1 cellular context compared by ENCODE assay signal in the genomic region with DNA sequence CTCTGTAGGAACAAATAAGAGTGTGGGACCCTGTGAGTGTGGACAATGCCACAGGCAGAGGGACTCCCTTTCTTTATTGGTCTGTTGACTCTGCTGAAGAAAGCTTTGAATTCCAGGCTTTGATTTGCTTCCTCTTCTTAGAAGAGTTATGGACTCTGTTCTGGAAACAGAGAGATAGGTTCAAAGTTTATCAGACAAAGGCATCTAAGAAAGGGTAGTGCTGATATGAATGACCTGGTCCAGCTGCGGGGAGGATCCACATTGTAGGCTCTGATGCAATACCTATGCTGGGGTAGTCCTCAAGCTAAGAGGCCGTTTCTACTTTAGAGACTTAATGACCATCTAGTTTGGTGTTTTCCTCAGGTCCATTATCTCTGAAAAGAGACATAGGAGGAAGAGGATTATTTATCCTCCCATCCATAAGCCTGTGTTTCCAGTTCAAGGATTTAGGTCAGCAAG.
TF ChIP-seq lines count a peak whose summit lies in the region.

No MANE protein-coding gene starts in this region.

TF ChIP-seq in HepG2, 621 proteins besides CTCF, POLR2A, EP300 and RAD21 (continued from another document and continues in another):
- no peak for TF ChIP-seq ONECUT2 (CRISPR knock-in tag; IDR thresholded peaks at IDR 0.05)
- TF ChIP-seq GTF2F1 (IDR thresholded peaks at IDR 0.05; ENCODE audit: low read length) = no peak
- TF ChIP-seq MED1 (CRISPR knock-in tag; IDR thresholded peaks at IDR 0.05) = peak; percentile 58; the same call in 1 of the 2 replicates
- TF ChIP-seq TGIF2 (CRISPR knock-in tag; IDR thresholded peaks at IDR 0.05) = no peak
- no peak for TF ChIP-seq SATB2 (CRISPR knock-in tag; IDR thresholded peaks at IDR 0.05)
- TF ChIP-seq ZFAT (CRISPR knock-in tag; conservative IDR thresholded peaks at IDR 0.05) = no peak
- TF ChIP-seq, protein P1, sequence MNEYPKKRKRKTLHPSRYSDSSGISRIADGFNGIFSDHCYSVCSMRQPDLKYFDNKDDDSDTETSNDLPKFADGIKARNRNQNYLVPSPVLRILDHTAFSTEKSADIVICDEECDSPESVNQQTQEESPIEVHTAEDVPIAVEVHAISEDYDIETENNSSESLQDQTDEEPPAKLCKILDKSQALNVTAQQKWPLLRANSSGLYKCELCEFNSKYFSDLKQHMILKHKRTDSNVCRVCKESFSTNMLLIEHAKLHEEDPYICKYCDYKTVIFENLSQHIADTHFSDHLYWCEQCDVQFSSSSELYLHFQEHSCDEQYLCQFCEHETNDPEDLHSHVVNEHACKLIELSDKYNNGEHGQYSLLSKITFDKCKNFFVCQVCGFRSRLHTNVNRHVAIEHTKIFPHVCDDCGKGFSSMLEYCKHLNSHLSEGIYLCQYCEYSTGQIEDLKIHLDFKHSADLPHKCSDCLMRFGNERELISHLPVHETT (CRISPR knock-in tag; conservative IDR thresholded peaks at IDR 0.05) = no peak
- peak; percentile 25; the same call in 1 of the 2 replicates for TF ChIP-seq ZNF12 (CRISPR knock-in tag; IDR thresholded peaks at IDR 0.05)
- TF ChIP-seq KDM3A (CRISPR knock-in tag; IDR thresholded peaks at IDR 0.05; ENCODE audit: low read depth) = 0 out of 2 replicates have a peak, but pooled peaks have one; percentile 34
- no peak for TF ChIP-seq ZC3H4 (CRISPR knock-in tag; IDR thresholded peaks at IDR 0.05; ENCODE audit: borderline replicate concordance)
- no peak for TF ChIP-seq ZNF230 (CRISPR knock-in tag; IDR thresholded peaks at IDR 0.05)
- TF ChIP-seq, protein P2, sequence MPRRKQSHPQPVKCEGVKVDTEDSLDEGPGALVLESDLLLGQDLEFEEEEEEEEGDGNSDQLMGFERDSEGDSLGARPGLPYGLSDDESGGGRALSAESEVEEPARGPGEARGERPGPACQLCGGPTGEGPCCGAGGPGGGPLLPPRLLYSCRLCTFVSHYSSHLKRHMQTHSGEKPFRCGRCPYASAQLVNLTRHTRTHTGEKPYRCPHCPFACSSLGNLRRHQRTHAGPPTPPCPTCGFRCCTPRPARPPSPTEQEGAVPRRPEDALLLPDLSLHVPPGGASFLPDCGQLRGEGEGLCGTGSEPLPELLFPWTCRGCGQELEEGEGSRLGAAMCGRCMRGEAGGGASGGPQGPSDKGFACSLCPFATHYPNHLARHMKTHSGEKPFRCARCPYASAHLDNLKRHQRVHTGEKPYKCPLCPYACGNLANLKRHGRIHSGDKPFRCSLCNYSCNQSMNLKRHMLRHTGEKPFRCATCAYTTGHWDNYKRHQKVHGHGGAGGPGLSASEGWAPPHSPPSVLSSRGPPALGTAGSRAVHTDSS (CRISPR knock-in tag; conservative IDR thresholded peaks at IDR 0.05) = no peak
- peak; percentile 87 for TF ChIP-seq GATAD2A (CRISPR knock-in tag; IDR thresholded peaks at IDR 0.05)
- TF ChIP-seq ZFP41 (CRISPR knock-in tag; IDR thresholded peaks at IDR 0.05; ENCODE audit: borderline replicate concordance) = no peak
- TF ChIP-seq SRSF1 (optimal IDR thresholded peaks at IDR 0.05; ENCODE audit: low read depth, low read length) = no peak
- TF ChIP-seq POLR2G (IDR thresholded peaks at IDR 0.05; ENCODE audit: low read depth, low read length) = no peak
- TF ChIP-seq BRCA1 (CRISPR knock-in tag; IDR thresholded peaks at IDR 0.05) = no peak
- peak; percentile 59; the same call in 1 of the 2 replicates for TF ChIP-seq HNF4G (IDR thresholded peaks at IDR 0.05; ENCODE audit: borderline replicate concordance, low read depth, low read length)
- TF ChIP-seq HNF4G (CRISPR knock-in tag; IDR thresholded peaks at IDR 0.05; ENCODE audit: borderline replicate concordance, low read depth) = no peak
- TF ChIP-seq, protein P3, sequence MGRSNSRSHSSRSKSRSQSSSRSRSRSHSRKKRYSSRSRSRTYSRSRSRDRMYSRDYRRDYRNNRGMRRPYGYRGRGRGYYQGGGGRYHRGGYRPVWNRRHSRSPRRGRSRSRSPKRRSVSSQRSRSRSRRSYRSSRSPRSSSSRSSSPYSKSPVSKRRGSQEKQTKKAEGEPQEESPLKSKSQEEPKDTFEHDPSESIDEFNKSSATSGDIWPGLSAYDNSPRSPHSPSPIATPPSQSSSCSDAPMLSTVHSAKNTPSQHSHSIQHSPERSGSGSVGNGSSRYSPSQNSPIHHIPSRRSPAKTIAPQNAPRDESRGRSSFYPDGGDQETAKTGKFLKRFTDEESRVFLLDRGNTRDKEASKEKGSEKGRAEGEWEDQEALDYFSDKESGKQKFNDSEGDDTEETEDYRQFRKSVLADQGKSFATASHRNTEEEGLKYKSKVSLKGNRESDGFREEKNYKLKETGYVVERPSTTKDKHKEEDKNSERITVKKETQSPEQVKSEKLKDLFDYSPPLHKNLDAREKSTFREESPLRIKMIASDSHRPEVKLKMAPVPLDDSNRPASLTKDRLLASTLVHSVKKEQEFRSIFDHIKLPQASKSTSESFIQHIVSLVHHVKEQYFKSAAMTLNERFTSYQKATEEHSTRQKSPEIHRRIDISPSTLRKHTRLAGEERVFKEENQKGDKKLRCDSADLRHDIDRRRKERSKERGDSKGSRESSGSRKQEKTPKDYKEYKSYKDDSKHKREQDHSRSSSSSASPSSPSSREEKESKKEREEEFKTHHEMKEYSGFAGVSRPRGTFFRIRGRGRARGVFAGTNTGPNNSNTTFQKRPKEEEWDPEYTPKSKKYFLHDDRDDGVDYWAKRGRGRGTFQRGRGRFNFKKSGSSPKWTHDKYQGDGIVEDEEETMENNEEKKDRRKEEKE (IDR thresholded peaks at IDR 0.05) = no peak
- no peak for TF ChIP-seq ZZZ3 (CRISPR knock-in tag; IDR thresholded peaks at IDR 0.05; ENCODE audit: borderline replicate concordance)
- no peak for TF ChIP-seq ZMYM3 (CRISPR knock-in tag; IDR thresholded peaks at IDR 0.05)
- no peak for TF ChIP-seq SYNCRIP (IDR thresholded peaks at IDR 0.05; ENCODE audit: insufficient read depth, low read depth, low read length)
- peak; percentile 57; the same call in 1 of the 2 replicates for TF ChIP-seq ZNF331 (CRISPR knock-in tag; IDR thresholded peaks at IDR 0.05)
- TF ChIP-seq NRL (CRISPR knock-in tag; IDR thresholded peaks at IDR 0.05; ENCODE audit: borderline replicate concordance) = no peak
- no peak for TF ChIP-seq HOXA3 (CRISPR knock-in tag; IDR thresholded peaks at IDR 0.05)
- no peak for TF ChIP-seq POGZ (CRISPR knock-in tag; IDR thresholded peaks at IDR 0.05)
- TF ChIP-seq CBX1 (IDR thresholded peaks at IDR 0.05; ENCODE audit: low read depth) = no peak
- TF ChIP-seq ZKSCAN8 (CRISPR knock-in tag; IDR thresholded peaks at IDR 0.05; ENCODE audit: borderline replicate concordance) = no peak
- no peak for TF ChIP-seq RFX3 (CRISPR knock-in tag; IDR thresholded peaks at IDR 0.05)
- TF ChIP-seq IKZF1 (IDR thresholded peaks at IDR 0.05) = no peak
- TF ChIP-seq, protein P4, sequence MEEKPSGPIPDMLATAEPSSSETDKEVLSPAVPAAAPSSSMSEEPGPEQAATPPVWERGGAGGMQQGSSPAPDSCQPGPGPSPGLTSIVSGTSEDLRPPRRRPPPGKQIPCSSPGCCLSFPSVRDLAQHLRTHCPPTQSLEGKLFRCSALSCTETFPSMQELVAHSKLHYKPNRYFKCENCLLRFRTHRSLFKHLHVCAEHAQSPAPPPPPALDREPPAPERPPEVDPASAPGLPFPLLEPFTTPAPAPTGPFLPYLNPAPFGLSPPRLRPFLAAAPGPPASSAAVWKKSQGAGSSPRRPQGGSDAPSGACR (CRISPR knock-in tag; IDR thresholded peaks at IDR 0.05) = no peak
- no peak for TF ChIP-seq ZNF766 (CRISPR knock-in tag; IDR thresholded peaks at IDR 0.05; ENCODE audit: borderline replicate concordance)
- no peak for TF ChIP-seq AHR (CRISPR knock-in tag; IDR thresholded peaks at IDR 0.05)
- TF ChIP-seq, protein P5, sequence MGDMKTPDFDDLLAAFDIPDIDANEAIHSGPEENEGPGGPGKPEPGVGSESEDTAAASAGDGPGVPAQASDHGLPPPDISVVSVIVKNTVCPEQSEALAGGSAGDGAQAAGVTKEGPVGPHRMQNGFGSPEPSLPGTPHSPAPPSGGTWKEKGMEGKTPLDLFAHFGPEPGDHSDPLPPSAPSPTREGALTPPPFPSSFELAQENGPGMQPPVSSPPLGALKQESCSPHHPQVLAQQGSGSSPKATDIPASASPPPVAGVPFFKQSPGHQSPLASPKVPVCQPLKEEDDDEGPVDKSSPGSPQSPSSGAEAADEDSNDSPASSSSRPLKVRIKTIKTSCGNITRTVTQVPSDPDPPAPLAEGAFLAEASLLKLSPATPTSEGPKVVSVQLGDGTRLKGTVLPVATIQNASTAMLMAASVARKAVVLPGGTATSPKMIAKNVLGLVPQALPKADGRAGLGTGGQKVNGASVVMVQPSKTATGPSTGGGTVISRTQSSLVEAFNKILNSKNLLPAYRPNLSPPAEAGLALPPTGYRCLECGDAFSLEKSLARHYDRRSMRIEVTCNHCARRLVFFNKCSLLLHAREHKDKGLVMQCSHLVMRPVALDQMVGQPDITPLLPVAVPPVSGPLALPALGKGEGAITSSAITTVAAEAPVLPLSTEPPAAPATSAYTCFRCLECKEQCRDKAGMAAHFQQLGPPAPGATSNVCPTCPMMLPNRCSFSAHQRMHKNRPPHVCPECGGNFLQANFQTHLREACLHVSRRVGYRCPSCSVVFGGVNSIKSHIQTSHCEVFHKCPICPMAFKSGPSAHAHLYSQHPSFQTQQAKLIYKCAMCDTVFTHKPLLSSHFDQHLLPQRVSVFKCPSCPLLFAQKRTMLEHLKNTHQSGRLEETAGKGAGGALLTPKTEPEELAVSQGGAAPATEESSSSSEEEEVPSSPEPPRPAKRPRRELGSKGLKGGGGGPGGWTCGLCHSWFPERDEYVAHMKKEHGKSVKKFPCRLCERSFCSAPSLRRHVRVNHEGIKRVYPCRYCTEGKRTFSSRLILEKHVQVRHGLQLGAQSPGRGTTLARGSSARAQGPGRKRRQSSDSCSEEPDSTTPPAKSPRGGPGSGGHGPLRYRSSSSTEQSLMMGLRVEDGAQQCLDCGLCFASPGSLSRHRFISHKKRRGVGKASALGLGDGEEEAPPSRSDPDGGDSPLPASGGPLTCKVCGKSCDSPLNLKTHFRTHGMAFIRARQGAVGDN (CRISPR knock-in tag; IDR thresholded peaks at IDR 0.05) = no peak
- TF ChIP-seq, protein P6, sequence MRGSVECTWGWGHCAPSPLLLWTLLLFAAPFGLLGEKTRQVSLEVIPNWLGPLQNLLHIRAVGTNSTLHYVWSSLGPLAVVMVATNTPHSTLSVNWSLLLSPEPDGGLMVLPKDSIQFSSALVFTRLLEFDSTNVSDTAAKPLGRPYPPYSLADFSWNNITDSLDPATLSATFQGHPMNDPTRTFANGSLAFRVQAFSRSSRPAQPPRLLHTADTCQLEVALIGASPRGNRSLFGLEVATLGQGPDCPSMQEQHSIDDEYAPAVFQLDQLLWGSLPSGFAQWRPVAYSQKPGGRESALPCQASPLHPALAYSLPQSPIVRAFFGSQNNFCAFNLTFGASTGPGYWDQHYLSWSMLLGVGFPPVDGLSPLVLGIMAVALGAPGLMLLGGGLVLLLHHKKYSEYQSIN (CRISPR knock-in tag; IDR thresholded peaks at IDR 0.05; ENCODE audit: borderline replicate concordance) = no peak
- TF ChIP-seq, protein P7, sequence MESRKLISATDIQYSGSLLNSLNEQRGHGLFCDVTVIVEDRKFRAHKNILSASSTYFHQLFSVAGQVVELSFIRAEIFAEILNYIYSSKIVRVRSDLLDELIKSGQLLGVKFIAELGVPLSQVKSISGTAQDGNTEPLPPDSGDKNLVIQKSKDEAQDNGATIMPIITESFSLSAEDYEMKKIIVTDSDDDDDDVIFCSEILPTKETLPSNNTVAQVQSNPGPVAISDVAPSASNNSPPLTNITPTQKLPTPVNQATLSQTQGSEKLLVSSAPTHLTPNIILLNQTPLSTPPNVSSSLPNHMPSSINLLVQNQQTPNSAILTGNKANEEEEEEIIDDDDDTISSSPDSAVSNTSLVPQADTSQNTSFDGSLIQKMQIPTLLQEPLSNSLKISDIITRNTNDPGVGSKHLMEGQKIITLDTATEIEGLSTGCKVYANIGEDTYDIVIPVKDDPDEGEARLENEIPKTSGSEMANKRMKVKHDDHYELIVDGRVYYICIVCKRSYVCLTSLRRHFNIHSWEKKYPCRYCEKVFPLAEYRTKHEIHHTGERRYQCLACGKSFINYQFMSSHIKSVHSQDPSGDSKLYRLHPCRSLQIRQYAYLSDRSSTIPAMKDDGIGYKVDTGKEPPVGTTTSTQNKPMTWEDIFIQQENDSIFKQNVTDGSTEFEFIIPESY (CRISPR knock-in tag; IDR thresholded peaks at IDR 0.05) = no peak
- no peak for TF ChIP-seq ZFP37 (CRISPR knock-in tag; IDR thresholded peaks at IDR 0.05; ENCODE audit: borderline replicate concordance)
- TF ChIP-seq, protein P8, sequence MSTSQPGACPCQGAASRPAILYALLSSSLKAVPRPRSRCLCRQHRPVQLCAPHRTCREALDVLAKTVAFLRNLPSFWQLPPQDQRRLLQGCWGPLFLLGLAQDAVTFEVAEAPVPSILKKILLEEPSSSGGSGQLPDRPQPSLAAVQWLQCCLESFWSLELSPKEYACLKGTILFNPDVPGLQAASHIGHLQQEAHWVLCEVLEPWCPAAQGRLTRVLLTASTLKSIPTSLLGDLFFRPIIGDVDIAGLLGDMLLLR (CRISPR knock-in tag; IDR thresholded peaks at IDR 0.05) = no peak
- peak; percentile 72 for TF ChIP-seq NCOR1 (IDR thresholded peaks at IDR 0.05; ENCODE audit: borderline replicate concordance, low read length)
- 0 out of 2 replicates have a peak, but pooled peaks have one; percentile 33 for TF ChIP-seq GATAD1 (CRISPR knock-in tag; IDR thresholded peaks at IDR 0.05)
- no peak for TF ChIP-seq NPAS2 (CRISPR knock-in tag; IDR thresholded peaks at IDR 0.05; ENCODE audit: borderline replicate concordance)
- no peak for TF ChIP-seq GABPA (IDR thresholded peaks at IDR 0.05; ENCODE audit: low read depth, low read length)
- TF ChIP-seq GABPA (CRISPR knock-in tag; IDR thresholded peaks at IDR 0.05; ENCODE audit: low read depth) = peak; percentile 21; the same call in 1 of the 2 replicates
- no peak for TF ChIP-seq ZSCAN12 (CRISPR knock-in tag; IDR thresholded peaks at IDR 0.05)
- no peak for TF ChIP-seq HOXA9 (CRISPR knock-in tag; IDR thresholded peaks at IDR 0.05; ENCODE audit: borderline replicate concordance)
